ENCODE assay signal across 1 cellular context in the genomic region with DNA sequence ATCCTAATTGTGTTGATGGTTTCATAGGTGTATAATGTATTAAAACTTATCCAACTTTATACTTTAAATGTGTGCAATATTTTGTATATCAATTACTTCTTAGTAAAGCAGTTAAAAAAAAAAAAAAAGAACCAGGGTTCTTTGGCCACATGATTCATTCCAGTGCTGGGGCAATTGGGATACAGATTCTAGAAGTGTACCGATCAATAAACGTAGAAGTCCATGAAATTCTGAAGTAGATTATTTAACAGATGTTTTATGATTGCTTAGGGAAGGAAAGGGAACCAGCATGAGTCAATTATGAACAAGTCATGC.
TF ChIP-seq lines count a peak whose summit lies in the region.

No MANE protein-coding gene starts in this region.

TF ChIP-seq in WTC11, 78 proteins besides CTCF, POLR2A, EP300 and RAD21:
- TF ChIP-seq, protein P1, sequence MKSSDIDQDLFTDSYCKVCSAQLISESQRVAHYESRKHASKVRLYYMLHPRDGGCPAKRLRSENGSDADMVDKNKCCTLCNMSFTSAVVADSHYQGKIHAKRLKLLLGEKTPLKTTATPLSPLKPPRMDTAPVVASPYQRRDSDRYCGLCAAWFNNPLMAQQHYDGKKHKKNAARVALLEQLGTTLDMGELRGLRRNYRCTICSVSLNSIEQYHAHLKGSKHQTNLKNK (CRISPR knock-in tag; IDR thresholded peaks at IDR 0.05), result no peak
- TF ChIP-seq, protein P2, sequence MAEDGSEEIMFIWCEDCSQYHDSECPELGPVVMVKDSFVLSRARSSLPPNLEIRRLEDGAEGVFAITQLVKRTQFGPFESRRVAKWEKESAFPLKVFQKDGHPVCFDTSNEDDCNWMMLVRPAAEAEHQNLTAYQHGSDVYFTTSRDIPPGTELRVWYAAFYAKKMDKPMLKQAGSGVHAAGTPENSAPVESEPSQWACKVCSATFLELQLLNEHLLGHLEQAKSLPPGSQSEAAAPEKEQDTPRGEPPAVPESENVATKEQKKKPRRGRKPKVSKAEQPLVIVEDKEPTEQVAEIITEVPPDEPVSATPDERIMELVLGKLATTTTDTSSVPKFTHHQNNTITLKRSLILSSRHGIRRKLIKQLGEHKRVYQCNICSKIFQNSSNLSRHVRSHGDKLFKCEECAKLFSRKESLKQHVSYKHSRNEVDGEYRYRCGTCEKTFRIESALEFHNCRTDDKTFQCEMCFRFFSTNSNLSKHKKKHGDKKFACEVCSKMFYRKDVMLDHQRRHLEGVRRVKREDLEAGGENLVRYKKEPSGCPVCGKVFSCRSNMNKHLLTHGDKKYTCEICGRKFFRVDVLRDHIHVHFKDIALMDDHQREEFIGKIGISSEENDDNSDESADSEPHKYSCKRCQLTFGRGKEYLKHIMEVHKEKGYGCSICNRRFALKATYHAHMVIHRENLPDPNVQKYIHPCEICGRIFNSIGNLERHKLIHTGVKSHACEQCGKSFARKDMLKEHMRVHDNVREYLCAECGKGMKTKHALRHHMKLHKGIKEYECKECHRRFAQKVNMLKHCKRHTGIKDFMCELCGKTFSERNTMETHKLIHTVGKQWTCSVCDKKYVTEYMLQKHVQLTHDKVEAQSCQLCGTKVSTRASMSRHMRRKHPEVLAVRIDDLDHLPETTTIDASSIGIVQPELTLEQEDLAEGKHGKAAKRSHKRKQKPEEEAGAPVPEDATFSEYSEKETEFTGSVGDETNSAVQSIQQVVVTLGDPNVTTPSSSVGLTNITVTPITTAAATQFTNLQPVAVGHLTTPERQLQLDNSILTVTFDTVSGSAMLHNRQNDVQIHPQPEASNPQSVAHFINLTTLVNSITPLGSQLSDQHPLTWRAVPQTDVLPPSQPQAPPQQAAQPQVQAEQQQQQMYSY (CRISPR knock-in tag; IDR thresholded peaks at IDR 0.05), result no peak
- TF ChIP-seq, protein P3, sequence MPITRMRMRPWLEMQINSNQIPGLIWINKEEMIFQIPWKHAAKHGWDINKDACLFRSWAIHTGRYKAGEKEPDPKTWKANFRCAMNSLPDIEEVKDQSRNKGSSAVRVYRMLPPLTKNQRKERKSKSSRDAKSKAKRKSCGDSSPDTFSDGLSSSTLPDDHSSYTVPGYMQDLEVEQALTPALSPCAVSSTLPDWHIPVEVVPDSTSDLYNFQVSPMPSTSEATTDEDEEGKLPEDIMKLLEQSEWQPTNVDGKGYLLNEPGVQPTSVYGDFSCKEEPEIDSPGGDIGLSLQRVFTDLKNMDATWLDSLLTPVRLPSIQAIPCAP (CRISPR knock-in tag; IDR thresholded peaks at IDR 0.05), result no peak
- no peak for TF ChIP-seq HMGA2 (CRISPR knock-in tag; IDR thresholded peaks at IDR 0.05)
- TF ChIP-seq, protein P4, sequence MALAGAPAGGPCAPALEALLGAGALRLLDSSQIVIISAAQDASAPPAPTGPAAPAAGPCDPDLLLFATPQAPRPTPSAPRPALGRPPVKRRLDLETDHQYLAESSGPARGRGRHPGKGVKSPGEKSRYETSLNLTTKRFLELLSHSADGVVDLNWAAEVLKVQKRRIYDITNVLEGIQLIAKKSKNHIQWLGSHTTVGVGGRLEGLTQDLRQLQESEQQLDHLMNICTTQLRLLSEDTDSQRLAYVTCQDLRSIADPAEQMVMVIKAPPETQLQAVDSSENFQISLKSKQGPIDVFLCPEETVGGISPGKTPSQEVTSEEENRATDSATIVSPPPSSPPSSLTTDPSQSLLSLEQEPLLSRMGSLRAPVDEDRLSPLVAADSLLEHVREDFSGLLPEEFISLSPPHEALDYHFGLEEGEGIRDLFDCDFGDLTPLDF (CRISPR knock-in tag; IDR thresholded peaks at IDR 0.05), result no peak
- no peak for TF ChIP-seq SOX15 (CRISPR knock-in tag; IDR thresholded peaks at IDR 0.05)
- no peak for TF ChIP-seq GRHL2 (CRISPR knock-in tag; IDR thresholded peaks at IDR 0.05; ENCODE audit: insufficient replicate concordance, severe bottlenecking)
- no peak for TF ChIP-seq ZNF416 (CRISPR knock-in tag; IDR thresholded peaks at IDR 0.05)
- TF ChIP-seq ZNF671 (CRISPR knock-in tag; IDR thresholded peaks at IDR 0.05), result no peak
- TF ChIP-seq RELA (CRISPR knock-in tag; IDR thresholded peaks at IDR 0.05; ENCODE audit: borderline replicate concordance), result no peak
- no peak for TF ChIP-seq MYBL2 (CRISPR knock-in tag; IDR thresholded peaks at IDR 0.05)
